ENCODE assay signal across 8 cellular contexts in genomic region chr10:89206402-89207180, GRCh38. TPM values are rescaled to one million over a fixed set of nuclear protein-coding genes. Genes with fewer than 3 reads are reported as not detected.
A peak's percentile ranks its signal among the peaks of the same experiment; 100 is the strongest.
DNase-seq lines count a peak whose midpoint lies in the region; ATAC-seq and TF ChIP-seq lines count a peak whose summit lies in the region.

No MANE protein-coding gene starts in this region.

- H3K9ac ChIP-seq in neural cell (ENCODE audit: low read length): no peak overlapping the region

- H3K27me3 ChIP-seq in neural cell (ENCODE audit: insufficient read depth, low read depth, low read length): peaks cover 73% of the 10 kb centered on the region

- CTCF ChIA-PET in activated CD4-positive, alpha-beta memory T cell treated with anti-CD3 and anti-CD28 coated beads, Interleukin-2, amount 10 ng/mL, durations not matched to agents 7 days and 5 days (lab: Charles Lee): interaction anchor here (1.1 to 6.0 kb wide), 9 partner anchors 9 to 375 kb away, joined by 3 to 49 read pairs (median 7); no protein-coding TSS in a partner anchor

- no peak for TF ChIP-seq EP300 in neural cell (conservative IDR thresholded peaks at IDR 0.05; ENCODE audit: poor library complexity, severe bottlenecking)

- peak overlapping the region; percentile 90 for H3K4me3 Mint-ChIP-seq in HFFc6
- peak overlapping the region; percentile 71 for H3K4me3 Mint-ChIP-seq in activated CD4-positive, alpha-beta memory T cell treated with anti-CD3 and anti-CD28 coated beads, Interleukin-2, amount 10 ng/mL, durations not matched to agents 7 days and 5 days

- no peaks in the 10 kb centered on the region for H4K20me1 ChIP-seq in neural cell (ENCODE audit: insufficient read depth)

- peaks cover 20% of the 10 kb centered on the region for H3K4me1 Mint-ChIP-seq in HFFc6 (ENCODE audit: low read depth)
- H3K4me1 Mint-ChIP-seq in activated CD4-positive, alpha-beta memory T cell treated with anti-CD3 and anti-CD28 coated beads, Interleukin-2, amount 10 ng/mL, durations not matched to agents 7 days and 5 days: peaks cover 21% of the 10 kb centered on the region

- no peak for ATAC-seq in HG02571 (IDR thresholded peaks at IDR 0.05; ENCODE audit: unreplicated experiment)
- no peak for ATAC-seq in HG03520 (IDR thresholded peaks at IDR 0.05; ENCODE audit: unreplicated experiment)
- ATAC-seq in HG03442 (IDR thresholded peaks at IDR 0.05; ENCODE audit: unreplicated experiment): no peak

- TF ChIP-seq RAD21 in neural cell (conservative IDR thresholded peaks at IDR 0.05): no peak

- H3K36me3 Mint-ChIP-seq in HFFc6 (ENCODE audit: low read depth): no peaks in the 10 kb centered on the region
- H3K36me3 Mint-ChIP-seq in activated CD4-positive, alpha-beta memory T cell treated with anti-CD3 and anti-CD28 coated beads, Interleukin-2, amount 10 ng/mL, durations not matched to agents 7 days and 5 days (ENCODE audit: low read depth): no peaks in the 10 kb centered on the region

- H3K4me3 ChIP-seq in neural cell (ENCODE audit: low read length): peak overlapping the region; percentile 66

- H3K27ac Mint-ChIP-seq in HFFc6: peak overlapping the region; percentile 28; the same call in 1 of the 2 replicates
- peak overlapping the region; percentile 2 for H3K27ac Mint-ChIP-seq in activated CD4-positive, alpha-beta memory T cell treated with anti-CD3 and anti-CD28 coated beads, Interleukin-2, amount 10 ng/mL, durations not matched to agents 7 days and 5 days

- H3K9me3 ChIP-seq in neural cell (ENCODE audit: low read length): no peaks in the 10 kb centered on the region

- TF ChIP-seq CTCF in HFFc6 (IDR thresholded peaks at IDR 0.05) (peak; percentile 21; the same call in 1 of the 2 replicates), neural cell (IDR thresholded peaks at IDR 0.05; ENCODE audit: poor library complexity, severe bottlenecking) (no peak)

- H3K9me2 ChIP-seq in neural cell (ENCODE audit: insufficient read depth, low read length): no peaks in the 10 kb centered on the region

- H3K79me2 ChIP-seq in neural cell (replicated peaks; ENCODE audit: insufficient read depth, low read length): no peaks in the 10 kb centered on the region

- no peak overlapping the region for H2AFZ ChIP-seq in neural cell (ENCODE audit: low read depth, low read length)

- peak overlapping the region; percentile 34 for H3K4me2 ChIP-seq in neural cell (ENCODE audit: low read length)

- no peaks in the 10 kb centered on the region for H3F3A ChIP-seq in neural cell (ENCODE audit: insufficient read depth, low read length, poor library complexity, severe bottlenecking)

- H3K27ac ChIP-seq in neural cell (ENCODE audit: low read length): no peak overlapping the region

- POLR2A ChIA-PET in activated CD4-positive, alpha-beta memory T cell treated with anti-CD3 and anti-CD28 coated beads, Interleukin-2, amount 10 ng/mL, durations not matched to agents 7 days and 5 days (lab: Charles Lee): interaction anchor here (1.1 to 2.8 kb wide), 5 partner anchors 95 to 327 kb away, joined by 3 to 16 read pairs (median 3); partner anchors contain the start of genes FAS, IFIT2 and STAMBPL1

- H3K36me3 ChIP-seq in neural cell (ENCODE audit: insufficient read depth, low read length): no peaks in the 10 kb centered on the region

- H3K27me3 Mint-ChIP-seq in HFFc6 (ENCODE audit: insufficient read depth): peaks cover 10% of the 10 kb centered on the region
- peaks cover 32% of the 10 kb centered on the region for H3K27me3 Mint-ChIP-seq in activated CD4-positive, alpha-beta memory T cell treated with anti-CD3 and anti-CD28 coated beads, Interleukin-2, amount 10 ng/mL, durations not matched to agents 7 days and 5 days

- H3K9me3 Mint-ChIP-seq in HFFc6: no peaks in the 10 kb centered on the region
- H3K9me3 Mint-ChIP-seq in activated CD4-positive, alpha-beta memory T cell treated with anti-CD3 and anti-CD28 coated beads, Interleukin-2, amount 10 ng/mL, durations not matched to agents 7 days and 5 days: no peaks in the 10 kb centered on the region

- DNase-seq in AG08396 (ENCODE audit: low spot score) (peak; percentile 16), HFFc6 (no peak), fibroblast of gingiva (ENCODE audit: low read depth) (peak; percentile 16)
- peak; percentile 41 for DNase-seq in activated CD4-positive, alpha-beta memory T cell treated with anti-CD3 and anti-CD28 coated beads, Interleukin-2, amount 10 ng/mL, durations not matched to agents 7 days and 5 days

TF ChIP-seq in neural cell, 6 proteins besides CTCF, POLR2A, EP300 and RAD21:
- no peak for TF ChIP-seq TAF1 (IDR thresholded peaks at IDR 0.05; ENCODE audit: low read depth)
- TF ChIP-seq MXI1 (conservative IDR thresholded peaks at IDR 0.05; ENCODE audit: poor library complexity, severe bottlenecking): no peak
- no peak for TF ChIP-seq REST (IDR thresholded peaks at IDR 0.05; ENCODE audit: borderline replicate concordance)
- TF ChIP-seq SMC3 (conservative IDR thresholded peaks at IDR 0.05; ENCODE audit: poor library complexity): no peak
- no peak for TF ChIP-seq EZH2 (IDR thresholded peaks at IDR 0.05; ENCODE audit: borderline replicate concordance, insufficient read depth, low read length, poor library complexity, severe bottlenecking)
- TF ChIP-seq POLR2AphosphoS5 (IDR thresholded peaks at IDR 0.05): no peak

RNA-seq across cellular contexts. Expression of gene CH25H, which starts 0.5 kb away (rescaled TPM):
- under 1 TPM in 5 of 6 experiments, not detected in 1; 0.09 to 0.18 (median 0.12) TPM for total RNA-seq in HFFc6 (2021; fragmentation: NEBNext Ultra II Directional; extraction: Animal tissue kit (Norgen Biotek cat#: 25700))
- total RNA-seq in activated CD4-positive, alpha-beta memory T cell treated with anti-CD3 and anti-CD28 coated beads, Interleukin-2, amount 10 ng/mL, durations not matched to agents 7 days and 5 days: not detected
- polyA plus RNA-seq in neural cell: 0.22 TPM in 1 of 2 replicates, not detected in the other
- polyA minus RNA-seq in neural cell: not detected in 2 replicates

RNA-seq across cellular contexts. Expression of gene LIPA, which starts 45.0 kb away (rescaled TPM):
- total RNA-seq in HFFc6 (2021; fragmentation: NEBNext Ultra II Directional; extraction: Animal tissue kit (Norgen Biotek cat#: 25700)): 100 to 1,000 TPM; 108 to 212 (median 122) TPM
- 10 to 100 TPM; 40.3 to 42.4 TPM for total RNA-seq in activated CD4-positive, alpha-beta memory T cell treated with anti-CD3 and anti-CD28 coated beads, Interleukin-2, amount 10 ng/mL, durations not matched to agents 7 days and 5 days
- polyA plus RNA-seq in neural cell: 20.8 and 28.3 TPM in 2 replicates
- 23.6 and 32.4 TPM in 2 replicates for polyA minus RNA-seq in neural cell
